8 cellular contexts compared by ENCODE assay signal in the genomic region with DNA sequence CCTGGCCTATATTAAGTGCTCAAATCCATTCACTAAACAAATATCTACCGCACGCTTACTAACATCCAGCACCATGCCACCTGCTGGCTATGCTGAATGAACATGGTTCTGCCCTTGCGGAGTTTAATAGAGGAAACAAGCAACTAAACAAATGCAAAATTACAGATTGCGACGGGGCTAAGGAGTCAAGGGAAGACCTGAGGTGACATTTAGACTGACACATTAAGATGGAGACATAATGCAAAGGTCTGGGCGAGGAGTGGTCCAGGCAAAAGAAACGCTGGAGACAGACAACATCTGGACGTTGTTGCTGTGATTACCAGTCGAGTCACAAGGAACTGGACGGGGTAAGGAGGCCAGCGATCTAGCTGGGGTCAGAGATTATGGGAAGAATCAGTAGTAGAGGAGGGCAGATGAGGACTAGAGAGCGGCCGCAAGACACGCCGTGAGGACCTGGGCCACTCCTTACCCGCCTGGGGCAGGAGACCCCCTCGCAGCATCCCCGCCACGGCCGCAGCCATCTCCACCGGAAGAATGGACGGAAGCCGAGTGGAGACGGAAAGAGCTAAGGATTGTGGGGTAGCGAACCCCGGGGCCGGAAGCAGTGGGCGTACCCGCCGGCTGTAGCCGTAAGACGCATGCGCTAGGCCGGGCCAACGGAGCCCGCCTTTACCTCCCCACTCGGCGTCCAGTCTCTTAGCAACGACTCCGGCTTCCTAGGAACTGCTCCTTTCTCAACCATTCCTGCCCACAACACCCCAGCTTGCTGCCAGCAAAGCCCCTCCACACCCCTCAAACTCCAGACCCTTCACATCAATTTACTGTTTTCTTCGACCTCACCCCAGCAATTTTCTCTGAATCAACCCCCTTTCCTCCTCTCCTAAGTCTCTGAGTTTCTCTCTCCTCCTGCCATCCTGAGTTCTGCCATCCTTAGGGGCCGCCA. TPM values are rescaled to one million over a fixed set of nuclear protein-coding genes. Genes with fewer than 3 reads are reported as not detected.
DNase-seq lines count a peak whose midpoint lies in the region; ATAC-seq and TF ChIP-seq lines count a peak whose summit lies in the region.

A gene with protein sequence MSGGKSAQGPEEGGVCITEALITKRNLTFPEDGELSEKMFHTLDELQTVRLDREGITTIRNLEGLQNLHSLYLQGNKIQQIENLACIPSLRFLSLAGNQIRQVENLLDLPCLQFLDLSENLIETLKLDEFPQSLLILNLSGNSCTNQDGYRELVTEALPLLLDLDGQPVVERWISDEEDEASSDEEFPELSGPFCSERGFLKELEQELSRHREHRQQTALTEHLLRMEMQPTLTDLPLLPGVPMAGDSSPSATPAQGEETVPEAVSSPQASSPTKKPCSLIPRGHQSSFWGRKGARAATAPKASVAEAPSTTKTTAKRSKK (plus strand): TSS at position 680 of the 943 bp plus-strand sequence. CDS start 320 bp downstream, outside the sequence.
A gene (minus strand): TSS at position 551 of the 943 bp plus-strand sequence. CDS start 30 bp downstream, at position 521.

- peak; percentile 97 for DNase-seq in CD1c-positive myeloid dendritic cell (ENCODE audit: extremely low spot score)
- DNase-seq in NCI-H69 (lab: John Stamatoyannopoulos, UW) = peak; percentile 98
- DNase-seq in activated CD4-positive, alpha-beta T cell treated with anti-CD3 and anti-CD28 coated beads, Interleukin-2, amount 50 U/mL, for 1 hour = peak; percentile 87
- DNase-seq in dermis blood vessel endothelial cell = peak; percentile 95
- peak; percentile 93 for DNase-seq in stimulated activated CD4-positive, alpha-beta T cell treated with anti-CD3 and anti-CD28 coated beads, Interleukin-4, amount 100 ng/mL, for 1 hour

- ATAC-seq in GM19351 (IDR thresholded peaks at IDR 0.05; ENCODE audit: unreplicated experiment) (peak; percentile 82), HG03521 (IDR thresholded peaks at IDR 0.05; ENCODE audit: unreplicated experiment) (peak; percentile 75)

- no peaks in the 10 kb centered on the region for H3K9me3 ChIP-seq in liver (ENCODE audit: control insufficient read depth in 4 of 4, low read length in 3 of 4)

- WGBS in liver = under 1% methylated on average over 42 of the region's 42 CpGs

- peaks cover 7 to 27% (median 23%) of the 10 kb centered on the region in 4 donors for H3K4me1 ChIP-seq in liver (ENCODE audit: control insufficient read depth in 4 of 4, insufficient read depth in 4 of 4, low read length in 3 of 4)

- peak within 1 kb of the TSS; percentile 63 to 100 (median 99) for H3K4me3 ChIP-seq in liver (ENCODE audit: low read depth in 1 of 3, low read length in 3 of 3)

- peak within 1 kb of the TSS; percentile 79 to 82 for H3K9ac ChIP-seq in liver (ENCODE audit: low read depth in 1 of 2, low read length in 2 of 2)

- no peak for TF ChIP-seq CTCF in liver (IDR thresholded peaks at IDR 0.05; ENCODE audit: low read depth, low read length, missing input control)

- peak within 1 kb of the TSS; percentile 67 to 78 for H3K27ac ChIP-seq in liver (ENCODE audit: low read depth in 1 of 2, low read length in 2 of 2)

- H3K36me3 ChIP-seq in liver (ENCODE audit: control insufficient read depth in 4 of 4, insufficient read depth in 3 of 4, low read depth in 1 of 4, low read length in 3 of 4) = peaks cover 6 to 22% (median 15%) of the 10 kb centered on the region in 4 donors

- TF ChIP-seq RAD21 in liver (IDR thresholded peaks at IDR 0.05) = no peak

- no peaks in the 10 kb centered on the region for H3K27me3 ChIP-seq in liver (ENCODE audit: control insufficient read depth in 4 of 4, insufficient read depth in 4 of 4, low read length in 3 of 4)

TF ChIP-seq in liver, 16 proteins besides CTCF, POLR2A, EP300 and RAD21:
- TF ChIP-seq JUND (IDR thresholded peaks at IDR 0.05) (no peak), EGR1 (IDR thresholded peaks at IDR 0.05; ENCODE audit: low read depth in 2 of 2) (peak; percentile 83 to 90), TAF1 (conservative IDR thresholded peaks at IDR 0.05) (peak; percentile 55), FOXA2 (IDR thresholded peaks at IDR 0.05) (no peak), HNF4A (conservative IDR thresholded peaks at IDR 0.05) (no peak), HNF4G (IDR thresholded peaks at IDR 0.05) (no peak), FOXA1 (IDR thresholded peaks at IDR 0.05) (no peak), RXRA (IDR thresholded peaks at IDR 0.05) (peak; percentile 43 to 65), GABPA (IDR thresholded peaks at IDR 0.05 in 1 of 2, conservative IDR thresholded peaks at IDR 0.05 in 1 of 2) (peak; percentile 71 to 98), YY1 (IDR thresholded peaks at IDR 0.05) (peak; percentile 97), SP1 (IDR thresholded peaks at IDR 0.05) (peak; percentile 46), NR2F2 (IDR thresholded peaks at IDR 0.05) (no peak)
- TF ChIP-seq, protein P1, sequence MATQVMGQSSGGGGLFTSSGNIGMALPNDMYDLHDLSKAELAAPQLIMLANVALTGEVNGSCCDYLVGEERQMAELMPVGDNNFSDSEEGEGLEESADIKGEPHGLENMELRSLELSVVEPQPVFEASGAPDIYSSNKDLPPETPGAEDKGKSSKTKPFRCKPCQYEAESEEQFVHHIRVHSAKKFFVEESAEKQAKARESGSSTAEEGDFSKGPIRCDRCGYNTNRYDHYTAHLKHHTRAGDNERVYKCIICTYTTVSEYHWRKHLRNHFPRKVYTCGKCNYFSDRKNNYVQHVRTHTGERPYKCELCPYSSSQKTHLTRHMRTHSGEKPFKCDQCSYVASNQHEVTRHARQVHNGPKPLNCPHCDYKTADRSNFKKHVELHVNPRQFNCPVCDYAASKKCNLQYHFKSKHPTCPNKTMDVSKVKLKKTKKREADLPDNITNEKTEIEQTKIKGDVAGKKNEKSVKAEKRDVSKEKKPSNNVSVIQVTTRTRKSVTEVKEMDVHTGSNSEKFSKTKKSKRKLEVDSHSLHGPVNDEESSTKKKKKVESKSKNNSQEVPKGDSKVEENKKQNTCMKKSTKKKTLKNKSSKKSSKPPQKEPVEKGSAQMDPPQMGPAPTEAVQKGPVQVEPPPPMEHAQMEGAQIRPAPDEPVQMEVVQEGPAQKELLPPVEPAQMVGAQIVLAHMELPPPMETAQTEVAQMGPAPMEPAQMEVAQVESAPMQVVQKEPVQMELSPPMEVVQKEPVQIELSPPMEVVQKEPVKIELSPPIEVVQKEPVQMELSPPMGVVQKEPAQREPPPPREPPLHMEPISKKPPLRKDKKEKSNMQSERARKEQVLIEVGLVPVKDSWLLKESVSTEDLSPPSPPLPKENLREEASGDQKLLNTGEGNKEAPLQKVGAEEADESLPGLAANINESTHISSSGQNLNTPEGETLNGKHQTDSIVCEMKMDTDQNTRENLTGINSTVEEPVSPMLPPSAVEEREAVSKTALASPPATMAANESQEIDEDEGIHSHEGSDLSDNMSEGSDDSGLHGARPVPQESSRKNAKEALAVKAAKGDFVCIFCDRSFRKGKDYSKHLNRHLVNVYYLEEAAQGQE (IDR thresholded peaks at IDR 0.05) = peak; percentile 76
- TF ChIP-seq, protein P2, sequence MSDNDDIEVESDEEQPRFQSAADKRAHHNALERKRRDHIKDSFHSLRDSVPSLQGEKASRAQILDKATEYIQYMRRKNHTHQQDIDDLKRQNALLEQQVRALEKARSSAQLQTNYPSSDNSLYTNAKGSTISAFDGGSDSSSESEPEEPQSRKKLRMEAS (IDR thresholded peaks at IDR 0.05) = peak; percentile 86
- TF ChIP-seq, protein P3, sequence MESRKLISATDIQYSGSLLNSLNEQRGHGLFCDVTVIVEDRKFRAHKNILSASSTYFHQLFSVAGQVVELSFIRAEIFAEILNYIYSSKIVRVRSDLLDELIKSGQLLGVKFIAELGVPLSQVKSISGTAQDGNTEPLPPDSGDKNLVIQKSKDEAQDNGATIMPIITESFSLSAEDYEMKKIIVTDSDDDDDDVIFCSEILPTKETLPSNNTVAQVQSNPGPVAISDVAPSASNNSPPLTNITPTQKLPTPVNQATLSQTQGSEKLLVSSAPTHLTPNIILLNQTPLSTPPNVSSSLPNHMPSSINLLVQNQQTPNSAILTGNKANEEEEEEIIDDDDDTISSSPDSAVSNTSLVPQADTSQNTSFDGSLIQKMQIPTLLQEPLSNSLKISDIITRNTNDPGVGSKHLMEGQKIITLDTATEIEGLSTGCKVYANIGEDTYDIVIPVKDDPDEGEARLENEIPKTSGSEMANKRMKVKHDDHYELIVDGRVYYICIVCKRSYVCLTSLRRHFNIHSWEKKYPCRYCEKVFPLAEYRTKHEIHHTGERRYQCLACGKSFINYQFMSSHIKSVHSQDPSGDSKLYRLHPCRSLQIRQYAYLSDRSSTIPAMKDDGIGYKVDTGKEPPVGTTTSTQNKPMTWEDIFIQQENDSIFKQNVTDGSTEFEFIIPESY (IDR thresholded peaks at IDR 0.05) = peak; percentile 95
- TF ChIP-seq, protein P4, sequence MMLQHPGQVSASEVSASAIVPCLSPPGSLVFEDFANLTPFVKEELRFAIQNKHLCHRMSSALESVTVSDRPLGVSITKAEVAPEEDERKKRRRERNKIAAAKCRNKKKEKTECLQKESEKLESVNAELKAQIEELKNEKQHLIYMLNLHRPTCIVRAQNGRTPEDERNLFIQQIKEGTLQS (IDR thresholded peaks at IDR 0.05) = no peak
TF ChIP-seq in liver: peak in this region for 9.

RNA-seq across cellular contexts. Expression of the first gene that starts in this region (rescaled TPM):
- total RNA-seq in dermis blood vessel endothelial cell (0.05 TPM in 1 of 2 replicates, not detected in the other), liver (under 1 TPM; under 0.01 to 0.28 TPM)
- polyA plus RNA-seq in liver = under 1 TPM; 0.36 to 0.43 TPM

RNA-seq across cellular contexts. Expression of the second gene that starts in this region (rescaled TPM):
- total RNA-seq in dermis blood vessel endothelial cell (19.9 and 26.0 TPM in 2 replicates), liver (10 to 100 TPM; 10.2 to 10.6 TPM)
- polyA plus RNA-seq in liver = 10 to 100 TPM; 15.1 to 24.9 TPM

Comparison
In these comparisons a context has a peak if more than half of its experiments do, and no peak if none do; other contexts are left out.
1. Peak in every context shown above with its lines: DNase-seq, ATAC-seq, H3K4me3 ChIP-seq and H3K27ac ChIP-seq.